Comparison of ENCODE assay signal across 15 cellular contexts in genomic region chr12:21672151-21672550, GRCh38. TPM values are rescaled to one million over a fixed set of nuclear protein-coding genes. Genes with fewer than 3 reads are reported as not detected.
DNase-seq lines count a peak whose midpoint lies in the region; ATAC-seq, FAIRE-seq and TF ChIP-seq lines count a peak whose summit lies in the region.
"Had no signal": no experiment of that assay in that cellular context is flagged by ENCODE, and none has a peak within 500 bp of the region (broad histone marks: within the 10 kb centered on the region; RNA-seq: fewer than 3 reads in every experiment).

No MANE protein-coding gene starts in this region.

- DNase-seq in NCI-H2196 (lab: John Stamatoyannopoulos, UW; ENCODE audit: unreplicated experiment) = peak; percentile 26
- no peak for DNase-seq in NCI-H2196 treated with DMSO at 0.1 percent for 48 hours (lab: John Stamatoyannopoulos, UW; ENCODE audit: unreplicated experiment)
- DNase-seq in body of pancreas = no peak
- DNase-seq in progenitor cell of endocrine pancreas (ENCODE audit: low spot score, unreplicated experiment) = no peak
- DNase-seq in urothelium cell line (ENCODE audit: low spot score) = no peak
- DNase-seq in NK-92 treated with Interleukin-12 subunit alpha and Interleukin-12 subunit beta, amount 100 ng/mL, for 24 hours (lab: John Stamatoyannopoulos, UW) = no peak
- DNase-seq: Calu3; CD8-positive, alpha-beta T cell; GM23248 had no signal

- TF ChIP-seq CTCF in body of pancreas (IDR thresholded peaks at IDR 0.05) (no peak), progenitor cell of endocrine pancreas (IDR thresholded peaks at IDR 0.05; ENCODE audit: unreplicated experiment) (no peak)

- no peak overlapping the region for H3K27ac ChIP-seq in body of pancreas
- H3K27ac ChIP-seq: BLaER1 treated with 17β-estradiol and CSF1 and Interleukin-3, amounts not matched to agents 10 nM and 100 nM; GM23248 had no signal

- ATAC-seq in body of pancreas = peak; percentile 52
- ATAC-seq: CD8-positive, alpha-beta T cell; HepG2 had no signal

- H3K9me3 Mint-ChIP-seq in progenitor cell of endocrine pancreas (ENCODE audit: low read depth) = peaks cover 9% of the 10 kb centered on the region
- H3K9me3 Mint-ChIP-seq: CD8-positive, alpha-beta T cell had no signal

- H3K27me3 ChIP-seq in body of pancreas = no peaks in the 10 kb centered on the region
- H3K27me3 ChIP-seq: BLaER1 treated with 17β-estradiol and CSF1 and Interleukin-3, amounts not matched to agents 10 nM and 100 nM had no signal

- H3K36me3 Mint-ChIP-seq in progenitor cell of endocrine pancreas (ENCODE audit: insufficient read depth) = peaks cover 1% of the 10 kb centered on the region
- H3K36me3 Mint-ChIP-seq: CD8-positive, alpha-beta T cell had no signal

- peaks cover 17% of the 10 kb centered on the region for H3K27me3 Mint-ChIP-seq in progenitor cell of endocrine pancreas

- TF ChIP-seq POLR2A in body of pancreas (IDR thresholded peaks at IDR 0.05) = no peak

- 15 to 21% methylated on average over 1 of the region's 1 CpG for WGBS in body of pancreas, 2 donors

- H3K27ac Mint-ChIP-seq in progenitor cell of endocrine pancreas = peak overlapping the region; percentile 66
- H3K27ac Mint-ChIP-seq: B cell; CD8-positive, alpha-beta T cell had no signal

- H3K4me3 Mint-ChIP-seq in progenitor cell of endocrine pancreas (ENCODE audit: low read depth) = no peak overlapping the region
- H3K4me3 Mint-ChIP-seq: B cell; CD8-positive, alpha-beta T cell had no signal

- H3K4me1 Mint-ChIP-seq in progenitor cell of endocrine pancreas (ENCODE audit: low read depth) = peaks cover 29% of the 10 kb centered on the region
- H3K4me1 Mint-ChIP-seq: B cell had no signal

- no peak overlapping the region for H3K4me3 ChIP-seq in body of pancreas
- H3K4me3 ChIP-seq: BLaER1 treated with 17β-estradiol and CSF1 and Interleukin-3, amounts not matched to agents 10 nM and 100 nM; GM23248; HAP-1 had no signal

- intact Hi-C loops in body of pancreas (cut with DNase I) = no loop called here

- no peaks in the 10 kb centered on the region for H3K36me3 ChIP-seq in body of pancreas (replicated peaks in 1 of 2; ENCODE audit: insufficient read depth in 1 of 2, low read depth in 2 of 2)
- H3K36me3 ChIP-seq: BLaER1 treated with 17β-estradiol and CSF1 and Interleukin-3, amounts not matched to agents 10 nM and 100 nM; HAP-1 had no signal

- no peak for FAIRE-seq in urothelium cell line (lab: Jason Lieb, UNC)
- FAIRE-seq: G401.6, GM12891, HepG2 had no signal

- peaks cover 12% of the 10 kb centered on the region for H3K4me1 ChIP-seq in body of pancreas
- H3K4me1 ChIP-seq: BLaER1 treated with 17β-estradiol and CSF1 and Interleukin-3, amounts not matched to agents 10 nM and 100 nM; HAP-1 had no signal

- no peaks in the 10 kb centered on the region for H3K9me3 ChIP-seq in body of pancreas
- H3K9me3 ChIP-seq: HAP-1 had no signal

RNA-seq across cellular contexts. Expression of gene LDHB, which starts 14.5 kb away (rescaled TPM):
- total RNA-seq in body of pancreas = 100 to 1,000 TPM; 121 to 194 TPM
- 1,628 and 1,645 TPM in 2 replicates for total RNA-seq in progenitor cell of endocrine pancreas
- total RNA-seq: HepG2 had no signal
